In genomic region chr10:73838827-73839226, GRCh38 we compare ENCODE assay signal across 23 cellular contexts. TPM values are rescaled to one million over a fixed set of nuclear protein-coding genes. Genes with fewer than 3 reads are reported as not detected.
DNase-seq lines count a peak whose midpoint lies in the region; ATAC-seq and TF ChIP-seq lines count a peak whose summit lies in the region.
"Had no signal": no experiment of that assay in that cellular context is flagged by ENCODE, and none has a peak within 500 bp of the region (broad histone marks: within the 10 kb centered on the region; RNA-seq: fewer than 3 reads in every experiment).

No MANE protein-coding gene starts in this region.

- H3K79me2 ChIP-seq in PC-9 (ENCODE audit: low read depth), result 0 out of 2 replicates have a peak, but pooled peaks cover 3% of the 10 kb centered on the region

- H3K27ac ChIP-seq in PC-9, result no peak overlapping the region
- H3K27ac ChIP-seq: A549, BLaER1, KMS-11, Peyer's patch had no signal

- H3K9me3 ChIP-seq in adipocyte (ENCODE audit: control insufficient read depth, low read length), result no peaks in the 10 kb centered on the region
- no peaks in the 10 kb centered on the region for H3K9me3 ChIP-seq in PC-9 (ENCODE audit: insufficient read depth, low read depth)
- H3K9me3 ChIP-seq: A549, BLaER1, Peyer's patch had no signal

- H3K4me3 Mint-ChIP-seq in HFFc6, result no peak overlapping the region
- H3K4me3 Mint-ChIP-seq: activated CD4-positive, alpha-beta T cell treated with anti-CD3 and anti-CD28 coated beads, Interleukin-2, amount 10 ng/mL, durations not matched to agents 24 days and 14 days; activated CD8-positive, alpha-beta memory T cell treated with anti-CD3 and anti-CD28 coated beads, Interleukin-2, amount 10 ng/mL, durations not matched to agents 7 days and 5 days; activated naive CD8-positive, alpha-beta T cell; activated T-helper 1 cell treated with anti-CD3 and anti-CD28 coated beads, Interleukin-12 subunit alpha, Interleukin-12 subunit beta, Interleukin-2, Interleukin-4 antibody, amounts not matched to agents 30 ng/mL and 10 ng/mL and 1 ng/mL, durations not matched to agents 14 hours and 24 hours and 36 hours; H9; stimulated activated naive CD8-positive, alpha-beta T cell treated with anti-CD3 and anti-CD28 coated beads, Interleukin-15, amount 100 ng/mL, for 72 hours; T-helper 1 cell treated with Interleukin-12 subunit alpha and Interleukin-12 subunit beta and Interleukin-4 antibody, amounts not matched to agents 30 μg/mL and 1 μg/mL, for 36 hours; type B pancreatic cell had no signal

- no TSS peak for BruUV-seq in PC-9 (replicated peaks; lab: Mats Ljungman, UMichigan)

- intact Hi-C loops in PC-9 (cut with micrococcal nuclease; ENCODE audit: unreplicated experiment), result no loop called here

- peaks cover 52% of the 10 kb centered on the region for H3F3A ChIP-seq in PC-9 (ENCODE audit: insufficient read depth, low read depth)

- peaks cover 1% of the 10 kb centered on the region for H3K27me3 Mint-ChIP-seq in HFFc6 (ENCODE audit: insufficient read depth)
- H3K27me3 Mint-ChIP-seq: activated CD4-positive, alpha-beta T cell treated with anti-CD3 and anti-CD28 coated beads, Interleukin-2, amount 10 ng/mL, durations not matched to agents 24 days and 14 days; activated CD8-positive, alpha-beta memory T cell treated with anti-CD3 and anti-CD28 coated beads, Interleukin-2, amount 10 ng/mL, durations not matched to agents 7 days and 5 days; activated naive CD8-positive, alpha-beta T cell; stimulated activated naive CD8-positive, alpha-beta T cell treated with anti-CD3 and anti-CD28 coated beads, Interleukin-15, amount 100 ng/mL, for 72 hours; type B pancreatic cell had no signal

- H3K9me2 ChIP-seq in PC-9 (ENCODE audit: insufficient read depth), result no peaks in the 10 kb centered on the region

- peak; percentile 31 for DNase-seq in AG08395 (ENCODE audit: low spot score)
- no peak for DNase-seq in HFFc6
- no peak for DNase-seq in adipocyte (ENCODE audit: low read depth)
- DNase-seq in foreskin fibroblast, result peak; percentile 39 to 78
- DNase-seq in GDM1 (lab: John Stamatoyannopoulos, UW), result no peak
- DNase-seq in DMS153 treated with DMSO at 0.1 percent for 48 hours (lab: John Stamatoyannopoulos, UW; ENCODE audit: unreplicated experiment), result no peak
- DNase-seq in PC-9, result no peak
- DNase-seq: activated CD4-positive, alpha-beta T cell treated with anti-CD3 and anti-CD28 coated beads, Interleukin-2, amount 10 ng/mL, durations not matched to agents 24 days and 14 days; activated CD8-positive, alpha-beta memory T cell treated with anti-CD3 and anti-CD28 coated beads, Interleukin-2, amount 10 ng/mL, durations not matched to agents 7 days and 5 days; H9; NCI-H2029 treated with DMSO at 0.1 percent for 48 hours; NCI-H446 treated with DMSO at 0.1 percent for 48 hours; retina; stimulated activated naive CD8-positive, alpha-beta T cell treated with anti-CD3 and anti-CD28 coated beads, Interleukin-15, amount 100 ng/mL, for 72 hours had no signal

- H3K4me1 ChIP-seq in adipocyte (ENCODE audit: control insufficient read depth, insufficient read depth, low read length) (peaks cover 25% of the 10 kb centered on the region), PC-9 (replicated peaks; ENCODE audit: insufficient read depth) (0 out of 2 replicates have a peak, but pooled peaks cover 5% of the 10 kb centered on the region)
- H3K4me1 ChIP-seq: BLaER1, Peyer's patch had no signal

- H3K4me1 Mint-ChIP-seq in HFFc6 (ENCODE audit: low read depth), result peaks cover 47% of the 10 kb centered on the region
- H3K4me1 Mint-ChIP-seq: activated CD4-positive, alpha-beta T cell treated with anti-CD3 and anti-CD28 coated beads, Interleukin-2, amount 10 ng/mL, durations not matched to agents 24 days and 14 days; activated CD8-positive, alpha-beta memory T cell treated with anti-CD3 and anti-CD28 coated beads, Interleukin-2, amount 10 ng/mL, durations not matched to agents 7 days and 5 days; stimulated activated naive CD8-positive, alpha-beta T cell treated with anti-CD3 and anti-CD28 coated beads, Interleukin-15, amount 100 ng/mL, for 72 hours had no signal

- no peak overlapping the region for H3K4me2 ChIP-seq in PC-9
- H3K4me2 ChIP-seq: A549, BLaER1, KMS-11 had no signal

- peaks cover 66% of the 10 kb centered on the region for H4K20me1 ChIP-seq in PC-9 (ENCODE audit: insufficient read depth)
- H4K20me1 ChIP-seq: BLaER1 had no signal

- H3K9me3 Mint-ChIP-seq in HFFc6, result no peaks in the 10 kb centered on the region
- H3K9me3 Mint-ChIP-seq: activated CD4-positive, alpha-beta T cell treated with anti-CD3 and anti-CD28 coated beads, Interleukin-2, amount 10 ng/mL, durations not matched to agents 24 days and 14 days; activated T-helper 1 cell treated with anti-CD3 and anti-CD28 coated beads, Interleukin-12 subunit alpha, Interleukin-12 subunit beta, Interleukin-2, Interleukin-4 antibody, amounts not matched to agents 30 ng/mL and 10 ng/mL and 1 ng/mL, durations not matched to agents 14 hours and 24 hours and 36 hours; H9; stimulated activated naive CD8-positive, alpha-beta T cell treated with anti-CD3 and anti-CD28 coated beads, Interleukin-15, amount 100 ng/mL, for 72 hours; T-helper 1 cell treated with Interleukin-12 subunit alpha and Interleukin-12 subunit beta and Interleukin-4 antibody, amounts not matched to agents 30 μg/mL and 1 μg/mL, for 36 hours; type B pancreatic cell had no signal

- ATAC-seq in GM18861 (IDR thresholded peaks at IDR 0.05; ENCODE audit: unreplicated experiment), result no peak
- ATAC-seq: activated CD8-positive, alpha-beta memory T cell treated with anti-CD3 and anti-CD28 coated beads, Interleukin-2, amount 10 ng/mL, durations not matched to agents 7 days and 5 days; stimulated activated naive CD8-positive, alpha-beta T cell treated with anti-CD3 and anti-CD28 coated beads, Interleukin-15, amount 100 ng/mL, for 72 hours had no signal

- H2AFZ ChIP-seq in PC-9, result no peak overlapping the region

- POLR2A ChIA-PET in PC-9 (lab: Charles Lee; ENCODE audit: unreplicated experiment), result no interaction called here

- H3K9ac ChIP-seq in adipocyte (ENCODE audit: low read length), result peak overlapping the region; percentile 16
- H3K9ac ChIP-seq: BLaER1, KMS-11 had no signal

- H3K27me3 ChIP-seq in adipocyte (replicated peaks; ENCODE audit: control insufficient read depth, insufficient read depth, low read length) (no peaks in the 10 kb centered on the region), PC-9 (ENCODE audit: insufficient read depth, low read depth) (no peaks in the 10 kb centered on the region)
- H3K27me3 ChIP-seq: BLaER1, Peyer's patch had no signal

- peak overlapping the region; percentile 69 for H3K27ac Mint-ChIP-seq in HFFc6
- H3K27ac Mint-ChIP-seq: activated CD4-positive, alpha-beta T cell treated with anti-CD3 and anti-CD28 coated beads, Interleukin-2, amount 10 ng/mL, durations not matched to agents 24 days and 14 days; activated CD8-positive, alpha-beta memory T cell treated with anti-CD3 and anti-CD28 coated beads, Interleukin-2, amount 10 ng/mL, durations not matched to agents 7 days and 5 days; activated naive CD8-positive, alpha-beta T cell; activated T-helper 1 cell treated with anti-CD3 and anti-CD28 coated beads, Interleukin-12 subunit alpha, Interleukin-12 subunit beta, Interleukin-2, Interleukin-4 antibody, amounts not matched to agents 30 ng/mL and 10 ng/mL and 1 ng/mL, durations not matched to agents 14 hours and 24 hours and 36 hours; T-helper 1 cell treated with Interleukin-12 subunit alpha and Interleukin-12 subunit beta and Interleukin-4 antibody, amounts not matched to agents 30 μg/mL and 1 μg/mL, for 36 hours; type B pancreatic cell had no signal

- H3K36me3 ChIP-seq in adipocyte (ENCODE audit: control insufficient read depth, insufficient read depth, low read length, severe bottlenecking), result peaks cover 48% of the 10 kb centered on the region
- H3K36me3 ChIP-seq in PC-9 (ENCODE audit: low read depth), result peaks cover 57% of the 10 kb centered on the region

- CTCF ChIA-PET in PC-9 (lab: Charles Lee), result interaction anchor here (0.7 kb wide), 1 partner anchor 13 kb away, joined by 3 read pairs; no protein-coding TSS in a partner anchor

- peaks cover 28% of the 10 kb centered on the region for H3K36me3 Mint-ChIP-seq in HFFc6 (ENCODE audit: low read depth)

- TF ChIP-seq CTCF in HFFc6 (IDR thresholded peaks at IDR 0.05) (no peak), foreskin fibroblast (IDR thresholded peaks at IDR 0.05; ENCODE audit: low read depth, low read length) (no peak), PC-9 (conservative IDR thresholded peaks at IDR 0.05) (no peak)

- H3K4me3 ChIP-seq in adipocyte (ENCODE audit: low read length) (no peak overlapping the region), foreskin fibroblast (ENCODE audit: low read depth in 1 of 2, low read length in 2 of 2) (no peak overlapping the region), PC-9 (no peak overlapping the region)
- H3K4me3 ChIP-seq: A549, BLaER1, Peyer's patch had no signal

RNA-seq across cellular contexts. Expression of gene NDST2, which starts 27.4 kb away (rescaled TPM):
- total RNA-seq in HFFc6 (2021; fragmentation: NEBNext Ultra II Directional; extraction: Animal tissue kit (Norgen Biotek cat#: 25700)), result 10 to 100 TPM; 18.9 to 21.5 (median 20.3) TPM
- 20.4 and 22.8 TPM in 2 replicates for total RNA-seq in PC-9 (2021)

RNA-seq across cellular contexts. Expression of gene CAMK2G, which starts 35.5 kb away (rescaled TPM):
- 10 to 100 TPM; 24.6 to 33.1 (median 28.1) TPM for total RNA-seq in HFFc6 (2021; fragmentation: NEBNext Ultra II Directional; extraction: Animal tissue kit (Norgen Biotek cat#: 25700))
- 125 and 147 TPM in 2 replicates for total RNA-seq in PC-9 (2021)

RNA-seq across cellular contexts. Expression of gene ZSWIM8, which starts 53.4 kb away (rescaled TPM):
- total RNA-seq in HFFc6 (2021; fragmentation: NEBNext Ultra II Directional; extraction: Animal tissue kit (Norgen Biotek cat#: 25700)), result 10 to 100 TPM; 47.2 to 62.6 (median 55.3) TPM
- total RNA-seq in PC-9 (2021), result 49.2 and 70.0 TPM in 2 replicates

RNA-seq across cellular contexts. Expression of gene CHCHD1, which starts 57.0 kb away (rescaled TPM):
- total RNA-seq in HFFc6 (2021; fragmentation: NEBNext Ultra II Directional; extraction: Animal tissue kit (Norgen Biotek cat#: 25700)), result 10 to 100 TPM; 27.1 to 34.7 (median 30.6) TPM
- 44.1 and 44.5 TPM in 2 replicates for total RNA-seq in PC-9 (2021)

Comparison
In these comparisons a context has a peak if more than half of its experiments do, and no peak if none do; other contexts are left out.
1. DNase-seq: peak in AG08395 (single experiment) and foreskin fibroblast (2 of 2); none in HFFc6 (single experiment), adipocyte (single experiment), GDM1 (single experiment), DMS153 treated with DMSO at 0.1 percent for 48 hours (single experiment) and PC-9 (0 of 2).